In genomic region chr11:7764301-7764700, GRCh38 we compare ENCODE assay signal across 8 cellular contexts. TPM values are rescaled to one million over a fixed set of nuclear protein-coding genes. Genes with fewer than 3 reads are reported as not detected.
"Had no signal": no experiment of that assay in that cellular context is flagged by ENCODE, and none has a peak within 500 bp of the region (broad histone marks: within the 10 kb centered on the region; RNA-seq: fewer than 3 reads in every experiment).

No MANE protein-coding gene starts in this region.

RNA-seq across cellular contexts. Expression of gene OR5P2, which starts 32.4 kb away (rescaled TPM):
- total RNA-seq: OCI-LY7, PC-3, Peyer's patch, Right ventricle myocardium inferior, Right ventricle myocardium superior, RPMI7951, SJCRH30, SK-MEL-5 had no signal

RNA-seq across cellular contexts. Expression of gene OVCH2, which starts 58.0 kb away (rescaled TPM):
- total RNA-seq: OCI-LY7, PC-3, Peyer's patch, Right ventricle myocardium inferior, Right ventricle myocardium superior, RPMI7951, SJCRH30, SK-MEL-5 had no signal
